30 cellular contexts compared by ENCODE assay signal in genomic region chr6:102853249-102853955, GRCh38.
DNase-seq lines count a peak whose midpoint lies in the region; ATAC-seq and TF ChIP-seq lines count a peak whose summit lies in the region.
"Had no signal": no experiment of that assay in that cellular context is flagged by ENCODE, and none has a peak within 500 bp of the region (broad histone marks: within the 10 kb centered on the region; RNA-seq: fewer than 3 reads in every experiment).

No MANE protein-coding gene starts in this region.

- H3K27me3 ChIP-seq in Caco-2 (replicated peaks; ENCODE audit: control insufficient read depth, insufficient read depth, low read length) (no peaks in the 10 kb centered on the region), GM23338 (ENCODE audit: insufficient read depth) (no peaks in the 10 kb centered on the region), Panc1 (ENCODE audit: control insufficient read depth, insufficient read depth, low read length) (no peaks in the 10 kb centered on the region), hepatocyte (no peaks in the 10 kb centered on the region)
- H3K27me3 ChIP-seq: MG63, thyroid gland had no signal

- CTCF ChIA-PET in Caco-2 (lab: Charles Lee) (no interaction called here), Panc1 (lab: Charles Lee) (no interaction called here)
- CTCF ChIA-PET in activated CD8-positive, alpha-beta T cell treated with anti-CD3 and anti-CD28 coated beads for 36 hours (lab: Charles Lee), result no interaction called here

- no peaks in the 10 kb centered on the region for H3K27me3 Mint-ChIP-seq in Caco-2 (ENCODE audit: insufficient read depth, unreplicated experiment)
- H3K27me3 Mint-ChIP-seq in GM23338 (ENCODE audit: insufficient read depth, low read depth, poor library complexity), result no peaks in the 10 kb centered on the region
- no peaks in the 10 kb centered on the region for H3K27me3 Mint-ChIP-seq in activated CD8-positive, alpha-beta T cell treated with anti-CD3 and anti-CD28 coated beads for 36 hours
- H3K27me3 Mint-ChIP-seq: activated B cell treated with CpG ODN at 0.5 μM for 24 hours; activated naive CD8-positive, alpha-beta T cell; CD4-positive, alpha-beta T cell had no signal

- H3K9me3 Mint-ChIP-seq in Caco-2 (ENCODE audit: unreplicated experiment) (no peaks in the 10 kb centered on the region), GM23338 (no peaks in the 10 kb centered on the region)
- no peaks in the 10 kb centered on the region for H3K9me3 Mint-ChIP-seq in activated CD8-positive, alpha-beta T cell treated with anti-CD3 and anti-CD28 coated beads for 36 hours
- H3K9me3 Mint-ChIP-seq: activated B cell treated with CpG ODN at 0.5 μM for 24 hours; activated T-helper 2 cell treated with anti-CD3 and anti-CD28 coated beads, Interferon-gamma antibody, Interleukin-2, Interleukin-4, amounts not matched to agents 10 μg/mL and 5 μg/mL and 100 μg/mL, durations not matched to agents 14 hours and 24 hours and 36 hours; CD4-positive, alpha-beta T cell; dendritic cell treated with granulocyte-macrophage colony-stimulating factor and Interleukin-4, amounts not matched to agents 40 ng/mL and 50 ng/mL, for 4 days; HFFc6; T-helper 2 cell treated with Interferon-gamma antibody and Interleukin-4, amounts not matched to agents 5 μg/mL and 100 μg/mL, for 36 hours had no signal

- no peak overlapping the region for H3K27ac Mint-ChIP-seq in Caco-2 (ENCODE audit: unreplicated experiment)
- no peak overlapping the region for H3K27ac Mint-ChIP-seq in GM23338
- no peak overlapping the region for H3K27ac Mint-ChIP-seq in activated CD8-positive, alpha-beta T cell treated with anti-CD3 and anti-CD28 coated beads for 36 hours
- H3K27ac Mint-ChIP-seq: activated B cell treated with CpG ODN at 0.5 μM for 24 hours; activated naive CD8-positive, alpha-beta T cell; activated T-helper 2 cell treated with anti-CD3 and anti-CD28 coated beads, Interferon-gamma antibody, Interleukin-2, Interleukin-4, amounts not matched to agents 10 μg/mL and 5 μg/mL and 100 μg/mL, durations not matched to agents 14 hours and 24 hours and 36 hours; CD4-positive, alpha-beta T cell; dendritic cell treated with granulocyte-macrophage colony-stimulating factor and Interleukin-4, amounts not matched to agents 40 ng/mL and 50 ng/mL, for 4 days; HFFc6; T-helper 2 cell treated with Interferon-gamma antibody and Interleukin-4, amounts not matched to agents 5 μg/mL and 100 μg/mL, for 36 hours had no signal

- H2AFZ ChIP-seq in GM23338 (no peak overlapping the region), hepatocyte (no peak overlapping the region)
- H2AFZ ChIP-seq: parathyroid adenoma had no signal

- BruUV-seq in Caco-2 (replicated peaks; lab: Mats Ljungman, UMichigan) (no TSS peak), Panc1 (replicated peaks; lab: Mats Ljungman, UMichigan) (no TSS peak)

- H3K4me3 ChIP-seq in Caco-2 (ENCODE audit: low read depth, low read length) (no peak overlapping the region), GM23338 (no peak overlapping the region), Panc1 (ENCODE audit: low read depth in 2 of 2, low read length in 2 of 2) (no peak overlapping the region), hepatocyte (no peak overlapping the region)
- H3K4me3 ChIP-seq: lower lobe of right lung, MG63, SK-N-MC, thyroid gland had no signal

- H3K4me1 ChIP-seq in Caco-2 (peaks cover 7% of the 10 kb centered on the region), GM23338 (ENCODE audit: insufficient read depth) (no peaks in the 10 kb centered on the region; the same call in 1 of the 2 replicates), Panc1 (ENCODE audit: control insufficient read depth, insufficient read depth, low read length) (no peaks in the 10 kb centered on the region; the same call in 1 of the 2 replicates), hepatocyte (ENCODE audit: insufficient read depth) (peaks cover 4% of the 10 kb centered on the region)
- H3K4me1 ChIP-seq: lower lobe of right lung, parathyroid adenoma, thyroid gland had no signal

- WGBS in hepatocyte (ENCODE audit: low lambda C conversion rate, missing lambda C conversion rate), result 60% methylated on average over 2 of the region's 2 CpGs

- intact Hi-C loops in Caco-2 (cut with micrococcal nuclease; ENCODE audit: unreplicated experiment) (loop anchor here (1.0 kb wide), 3 partner anchors 103 to 270 kb away; no protein-coding TSS in a partner anchor), Panc1 (cut with micrococcal nuclease; ENCODE audit: unreplicated experiment) (loop anchor here (5.0 kb wide), 1 partner anchor 269 kb away; no protein-coding TSS in a partner anchor)
- intact Hi-C loops in activated CD8-positive, alpha-beta T cell treated with anti-CD3 and anti-CD28 coated beads for 36 hours (cut with micrococcal nuclease), result no loop called here

- H3K9me3 ChIP-seq in Caco-2 (no peaks in the 10 kb centered on the region; the same call in 1 of the 2 replicates), Panc1 (ENCODE audit: control insufficient read depth, insufficient read depth, low read depth, low read length) (no peaks in the 10 kb centered on the region), hepatocyte (ENCODE audit: low read depth) (no peaks in the 10 kb centered on the region)
- H3K9me3 ChIP-seq: lower lobe of right lung, MG63, thyroid gland had no signal

- H3K4me1 Mint-ChIP-seq in Caco-2 (ENCODE audit: low read depth, unreplicated experiment), result peaks cover 13% of the 10 kb centered on the region
- H3K4me1 Mint-ChIP-seq in GM23338, result no peaks in the 10 kb centered on the region
- no peaks in the 10 kb centered on the region for H3K4me1 Mint-ChIP-seq in activated CD8-positive, alpha-beta T cell treated with anti-CD3 and anti-CD28 coated beads for 36 hours (ENCODE audit: low read depth)

- H3K9me2 ChIP-seq in GM23338 (ENCODE audit: insufficient read depth), result no peaks in the 10 kb centered on the region
- no peaks in the 10 kb centered on the region for H3K9me2 ChIP-seq in hepatocyte (replicated peaks; ENCODE audit: insufficient read depth)

- H3K4me3 Mint-ChIP-seq in Caco-2 (ENCODE audit: unreplicated experiment), result no peak overlapping the region
- H3K4me3 Mint-ChIP-seq in GM23338, result no peak overlapping the region
- no peak overlapping the region for H3K4me3 Mint-ChIP-seq in activated CD8-positive, alpha-beta T cell treated with anti-CD3 and anti-CD28 coated beads for 36 hours
- H3K4me3 Mint-ChIP-seq: activated B cell treated with CpG ODN at 0.5 μM for 24 hours; activated naive CD8-positive, alpha-beta T cell; CD4-positive, alpha-beta T cell; dendritic cell treated with granulocyte-macrophage colony-stimulating factor and Interleukin-4, amounts not matched to agents 40 ng/mL and 50 ng/mL, for 4 days; HFFc6; T-helper 2 cell treated with Interferon-gamma antibody and Interleukin-4, amounts not matched to agents 5 μg/mL and 100 μg/mL, for 36 hours had no signal

- no peaks in the 10 kb centered on the region for H3K36me3 ChIP-seq in Caco-2 (ENCODE audit: control insufficient read depth, insufficient read depth, low read length)
- H3K36me3 ChIP-seq in GM23338 (ENCODE audit: insufficient read depth), result no peaks in the 10 kb centered on the region
- H3K36me3 ChIP-seq in Panc1 (ENCODE audit: control insufficient read depth, insufficient read depth, low read length), result no peaks in the 10 kb centered on the region
- H3K36me3 ChIP-seq in hepatocyte (replicated peaks; ENCODE audit: insufficient read depth, low read depth), result no peaks in the 10 kb centered on the region
- H3K36me3 ChIP-seq: lower lobe of right lung, MG63, thyroid gland had no signal

- H3K36me3 Mint-ChIP-seq in Caco-2 (ENCODE audit: insufficient read depth, unreplicated experiment), result no peaks in the 10 kb centered on the region
- no peaks in the 10 kb centered on the region for H3K36me3 Mint-ChIP-seq in GM23338 (ENCODE audit: low read depth)
- no peaks in the 10 kb centered on the region for H3K36me3 Mint-ChIP-seq in activated CD8-positive, alpha-beta T cell treated with anti-CD3 and anti-CD28 coated beads for 36 hours (ENCODE audit: low read depth)
- H3K36me3 Mint-ChIP-seq: activated naive CD8-positive, alpha-beta T cell had no signal

- H3K27ac ChIP-seq in GM23338 (ENCODE audit: low read depth) (no peak overlapping the region), Panc1 (ENCODE audit: low read length) (peak overlapping the region; percentile 66; the same call in 1 of the 2 replicates), hepatocyte (no peak overlapping the region)
- H3K27ac ChIP-seq: lower lobe of right lung, parathyroid adenoma, SK-N-MC, thyroid gland had no signal

- H3K4me2 ChIP-seq in GM23338 (no peak overlapping the region), hepatocyte (no peak overlapping the region)

- POLR2A ChIA-PET in Caco-2 (lab: Charles Lee) (no interaction called here), Panc1 (lab: Charles Lee) (no interaction called here)
- POLR2A ChIA-PET in activated CD8-positive, alpha-beta T cell treated with anti-CD3 and anti-CD28 coated beads for 36 hours (lab: Charles Lee), result no interaction called here

- ATAC-seq in GM23338 (peak; percentile 36; the same call in 1 of the 3 replicates), Panc1 (peak; percentile 78; the same call in 1 of the 2 replicates), HG03378 (IDR thresholded peaks at IDR 0.05; ENCODE audit: unreplicated experiment) (no peak), GM18498 (IDR thresholded peaks at IDR 0.05; ENCODE audit: unreplicated experiment) (no peak)
- no peak for ATAC-seq in activated CD8-positive, alpha-beta T cell treated with anti-CD3 and anti-CD28 coated beads for 36 hours
- ATAC-seq: lower lobe of right lung; sciatic nerve; stimulated activated naive CD8-positive, alpha-beta T cell treated with anti-CD3 and anti-CD28 coated beads, Interleukin-15, Interleukin-2, amounts not matched to agents 100 U/mL and 50 U/mL, for 24 hours had no signal

- in situ Hi-C loops in Panc1 (cut with HindIII; ENCODE audit: low pct_unique_long_range_greater_than_20kb, low sequenced_read_pairs), result no loop called here

- H4K20me1 ChIP-seq in GM23338 (replicated peaks; ENCODE audit: insufficient read depth) (no peaks in the 10 kb centered on the region), hepatocyte (ENCODE audit: insufficient read depth, poor library complexity, severe bottlenecking) (no peaks in the 10 kb centered on the region)

- H3K79me2 ChIP-seq in GM23338 (replicated peaks; ENCODE audit: insufficient read depth) (no peaks in the 10 kb centered on the region), hepatocyte (no peaks in the 10 kb centered on the region)
- H3K79me2 ChIP-seq: parathyroid adenoma had no signal

- H3F3A ChIP-seq in GM23338 (replicated peaks; ENCODE audit: low read depth), result no peaks in the 10 kb centered on the region

- DNase-seq in Caco-2 (peak; percentile 50 to 57), GM23338 (ENCODE audit: low spot score) (peak; percentile 7), Panc1 (ENCODE audit: low read depth, low spot score) (no peak), hepatocyte (ENCODE audit: low spot score) (peak; percentile 23)
- no peak for DNase-seq in activated CD8-positive, alpha-beta T cell treated with anti-CD3 and anti-CD28 coated beads for 36 hours
- DNase-seq: activated B cell treated with CpG ODN at 0.5 μM for 24 hours; activated CD4-positive, alpha-beta T cell treated with anti-CD3 and anti-CD28 coated beads, Interleukin-2, amount 50 U/mL, for 4 hours; activated CD8-positive, alpha-beta memory T cell treated with anti-CD3 and anti-CD28 coated beads, Interleukin-2, amount 50 U/mL, for 4 hours; CD4-positive, alpha-beta T cell; central memory CD4-positive, alpha-beta T cell; DMS79; HFFc6; KBM-7; kidney; lower lobe of right lung; MG63; NCI-H1694; NK-92 treated with Interleukin-12 subunit alpha and Interleukin-12 subunit beta, amount 100 ng/mL, for 24 hours; stimulated activated CD4-positive, alpha-beta T cell treated with anti-CD3 and anti-CD28 coated beads, Interleukin-15, amount 100 ng/mL, for 24 hours; stimulated activated naive CD8-positive, alpha-beta T cell treated with anti-CD3 and anti-CD28 coated beads, Interleukin-15, Interleukin-2, amounts not matched to agents 100 U/mL and 50 U/mL, for 24 hours; thyroid gland had no signal

- TF ChIP-seq CTCF in Caco-2 (IDR thresholded peaks at IDR 0.05; ENCODE audit: insufficient read depth in 1 of 2, low read depth in 1 of 2, low read length in 1 of 2, severe bottlenecking in 1 of 2, unreplicated experiment in 1 of 2) (no peak), GM23338 (conservative IDR thresholded peaks at IDR 0.05; ENCODE audit: low read depth in 2 of 2) (no peak), Panc1 (IDR thresholded peaks at IDR 0.05) (no peak; the same call in 1 of the 2 replicates), hepatocyte (IDR thresholded peaks at IDR 0.05; ENCODE audit: poor library complexity) (no peak)
- TF ChIP-seq CTCF in activated CD8-positive, alpha-beta T cell treated with anti-CD3 and anti-CD28 coated beads for 36 hours (IDR thresholded peaks at IDR 0.05), result no peak

Comparison
In these comparisons a context has a peak if more than half of its experiments do, and no peak if none do; other contexts are left out.
1. DNase-seq: peak in Caco-2 (2 of 2), GM23338 (single experiment) and hepatocyte (single experiment); none in Panc1 (single experiment) and activated CD8-positive, alpha-beta T cell treated with anti-CD3 and anti-CD28 coated beads for 36 hours (single experiment).
2. ATAC-seq: peak in GM23338 (single experiment) and Panc1 (single experiment); none in HG03378 (single experiment), activated CD8-positive, alpha-beta T cell treated with anti-CD3 and anti-CD28 coated beads for 36 hours (single experiment) and GM18498 (single experiment).